Comparison of ENCODE assay signal across 8 cellular contexts in the genomic region with DNA sequence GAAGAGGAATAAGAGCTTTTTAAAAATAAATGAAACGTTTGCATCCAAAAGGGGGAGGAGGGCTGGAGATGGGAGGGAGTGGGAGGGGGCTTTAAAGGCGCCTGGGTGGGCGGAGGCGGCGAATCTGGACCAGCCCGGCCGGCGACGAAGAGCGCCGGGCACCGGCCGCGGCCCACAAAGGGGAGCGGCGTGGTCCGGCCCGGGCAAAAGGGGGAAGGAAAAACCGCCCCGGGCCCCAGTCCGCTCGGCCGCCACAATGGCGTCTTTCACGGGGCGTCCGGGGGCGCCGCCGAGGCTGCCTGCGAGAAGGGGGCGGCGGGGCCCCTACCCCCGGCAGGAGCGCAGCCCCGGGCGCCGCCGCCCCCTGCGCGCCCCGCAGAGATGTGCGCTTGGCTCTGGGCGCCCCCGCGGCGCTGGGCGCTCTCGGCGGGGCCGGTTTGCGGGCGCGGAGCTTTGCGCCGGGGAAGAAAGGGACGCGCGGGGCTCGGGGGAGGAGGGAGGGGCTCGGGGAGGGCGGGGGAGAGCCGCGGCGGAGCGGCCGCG.
A peak's percentile ranks its signal among the peaks of the same experiment; 100 is the strongest.
DNase-seq lines count a peak whose midpoint lies in the region; ATAC-seq and TF ChIP-seq lines count a peak whose summit lies in the region.

No MANE protein-coding gene starts in this region.

- ATAC-seq in HG02610 (IDR thresholded peaks at IDR 0.05; ENCODE audit: unreplicated experiment) = peak; percentile 25
- no peak for ATAC-seq in HG03378 (IDR thresholded peaks at IDR 0.05; ENCODE audit: unreplicated experiment)

- BruUV-seq in Calu3 (replicated peaks; lab: Mats Ljungman, UMichigan) = no TSS peak

- TF ChIP-seq CTCF in Calu3 (IDR thresholded peaks at IDR 0.05; ENCODE audit: unreplicated experiment) = no peak
- no peak for TF ChIP-seq CTCF in kidney epithelial cell (IDR thresholded peaks at IDR 0.05; ENCODE audit: insufficient read depth, low read length, poor library complexity, severe bottlenecking)
- no peak for TF ChIP-seq CTCF in tibial artery (IDR thresholded peaks at IDR 0.05)

- H3K4me3 Mint-ChIP-seq in Calu3 (ENCODE audit: low read depth, unreplicated experiment) = peak overlapping the region; percentile 86

- peaks cover 31% of the 10 kb centered on the region for H3K4me1 Mint-ChIP-seq in Calu3 (ENCODE audit: low read depth, unreplicated experiment)

- H3K27ac Mint-ChIP-seq in Calu3 (ENCODE audit: unreplicated experiment) = no peak overlapping the region

- H3K27me3 ChIP-seq in kidney epithelial cell (ENCODE audit: control insufficient read depth, insufficient read depth, low read length) (peaks cover 6% of the 10 kb centered on the region), tibial artery (no peaks in the 10 kb centered on the region)

- H3K27me3 Mint-ChIP-seq in Calu3 (ENCODE audit: unreplicated experiment) = peaks cover 22% of the 10 kb centered on the region

- intact Hi-C loops in Calu3 (cut with micrococcal nuclease; ENCODE audit: unreplicated experiment) = loop anchor here (2.0 to 5.0 kb wide), 2 partner anchors 101 to 350 kb away; no protein-coding TSS in a partner anchor
- intact Hi-C loops in tibial artery (cut with DNase I; ENCODE audit: low total_unique reads) = loop anchor here (2.0 kb wide), 1 partner anchor 108 kb away; the partner anchor contains the start of gene KCTD1

- WGBS in adipose tissue, 3 donors = 0 to 1% (median 0%) methylated on average over 33 to 67 of the region's 68 CpGs

- no peaks in the 10 kb centered on the region for H3K9me3 Mint-ChIP-seq in Calu3 (ENCODE audit: low read depth, unreplicated experiment)

- H3K9me3 ChIP-seq in tibial artery = no peaks in the 10 kb centered on the region

- peak overlapping the region; percentile 82 for H3K4me3 ChIP-seq in kidney epithelial cell (ENCODE audit: low read depth, low read length)
- peak overlapping the region; percentile 76 to 91 for H3K4me3 ChIP-seq in tibial artery

- CTCF ChIA-PET in Calu3 (lab: Charles Lee) = interaction anchor here (0.9 to 1.8 kb wide), 2 partner anchors 35 to 251 kb away, joined by 3 to 6 read pairs; no protein-coding TSS in a partner anchor

- peaks cover 27% of the 10 kb centered on the region for H3K36me3 Mint-ChIP-seq in Calu3 (ENCODE audit: insufficient read depth, unreplicated experiment)

- H3K27ac ChIP-seq in adipose tissue (ENCODE audit: low read depth, low read length) (peak overlapping the region; percentile 72), tibial artery (peak overlapping the region; percentile 86 to 87)

- peaks cover 0 to 20% (median 16%) of the 10 kb centered on the region in 4 donors for H3K4me1 ChIP-seq in tibial artery

- peak; percentile 8 for DNase-seq in Calu3
- no peak for DNase-seq in kidney epithelial cell (ENCODE audit: low read depth)
- no peak for DNase-seq in tibial artery
- no peak for DNase-seq in NCI-H524 treated with DMSO at 0.1 percent for 48 hours (lab: John Stamatoyannopoulos, UW)
- no peak for DNase-seq in HuH-7.5 (ENCODE audit: low spot score)

- H3K36me3 ChIP-seq in kidney epithelial cell (ENCODE audit: control insufficient read depth, insufficient read depth, low read length) (no peaks in the 10 kb centered on the region), tibial artery (no peaks in the 10 kb centered on the region)
